Comparison of ENCODE assay signal across 22 cellular contexts in the genomic region with DNA sequence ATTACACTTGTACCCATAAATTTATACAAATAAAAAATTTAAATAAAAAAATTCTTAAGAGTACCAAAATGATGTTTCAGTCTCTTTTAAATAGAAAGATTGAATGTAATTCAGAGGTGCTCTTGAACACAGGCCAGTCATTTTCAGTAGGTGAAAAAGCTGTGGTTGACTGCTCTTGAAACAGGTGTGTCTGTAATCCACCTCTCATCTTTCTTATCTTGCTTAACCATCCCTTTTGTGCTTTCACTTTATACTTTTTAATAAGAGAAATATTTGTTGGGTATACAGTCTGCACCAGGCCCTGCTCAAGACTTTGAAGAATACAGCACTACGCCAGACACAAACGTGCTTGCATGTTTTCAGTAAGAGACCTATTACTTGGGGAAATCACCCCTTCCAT. TPM values are rescaled to one million over a fixed set of nuclear protein-coding genes. Genes with fewer than 3 reads are reported as not detected.
A peak's percentile ranks its signal among the peaks of the same experiment; 100 is the strongest.
DNase-seq lines count a peak whose midpoint lies in the region; ATAC-seq lines count a peak whose summit lies in the region.
"Had no signal": no experiment of that assay in that cellular context is flagged by ENCODE, and none has a peak within 500 bp of the region (broad histone marks: within the 10 kb centered on the region; RNA-seq: fewer than 3 reads in every experiment).

No MANE protein-coding gene starts in this region.

- H3K9me3 Mint-ChIP-seq in T-cell: no peaks in the 10 kb centered on the region
- no peaks in the 10 kb centered on the region for H3K9me3 Mint-ChIP-seq in naive thymus-derived CD8-positive, alpha-beta T cell
- H3K9me3 Mint-ChIP-seq: dendritic cell treated with granulocyte-macrophage colony-stimulating factor and Interleukin-4, amounts not matched to agents 40 ng/mL and 50 ng/mL, for 4 days had no signal

- no peaks in the 10 kb centered on the region for H3K79me1 ChIP-seq in neuronal stem cell (ENCODE audit: low read depth, low read length)

- no peak overlapping the region for H3K9ac ChIP-seq in neuronal stem cell (ENCODE audit: low read depth, low read length, poor library complexity)
- H3K9ac ChIP-seq: BLaER1 had no signal

- no peak overlapping the region for H3K23ac ChIP-seq in neuronal stem cell (ENCODE audit: low read depth, low read length, poor library complexity)

- no CpG with 5 or more reads among the region's 2 CpGs for WGBS in neuronal stem cell (ENCODE audit: extremely low coverage in 2 of 2, insufficient read length in 2 of 2, insufficient replicate concordance in 1 of 2), 2 donors

- H2AK5ac ChIP-seq in neuronal stem cell (ENCODE audit: low read depth, low read length): no peak overlapping the region

- POLR2A ChIA-PET in T-cell (lab: Charles Lee): interaction anchor here in 1 of 2 donors (0.8 to 1.0 kb wide), 2 partner anchors 9 to 120 kb away, joined by 3 to 6 read pairs; no protein-coding TSS in a partner anchor
- POLR2A ChIA-PET in naive thymus-derived CD8-positive, alpha-beta T cell (lab: Charles Lee): no interaction called here

- H2BK12ac ChIP-seq in neuronal stem cell (ENCODE audit: low read length): no peak overlapping the region

- peaks cover 34 to 45% (median 36%) of the 10 kb centered on the region in 3 donors for H3K4me1 Mint-ChIP-seq in T-cell
- H3K4me1 Mint-ChIP-seq in naive thymus-derived CD8-positive, alpha-beta T cell: peaks cover 16 to 47% (median 39%) of the 10 kb centered on the region in 4 donors

- H4K8ac ChIP-seq in neuronal stem cell (ENCODE audit: low read depth, low read length): no peak overlapping the region

- no peak overlapping the region for H4K91ac ChIP-seq in neuronal stem cell (ENCODE audit: low read depth, low read length, poor library complexity)

- no peak overlapping the region for H3K14ac ChIP-seq in neuronal stem cell (ENCODE audit: low read length)

- H2BK5ac ChIP-seq in neuronal stem cell (ENCODE audit: low read length): no peak overlapping the region

- no peaks in the 10 kb centered on the region for H3K27me3 Mint-ChIP-seq in T-cell
- no peaks in the 10 kb centered on the region for H3K27me3 Mint-ChIP-seq in naive thymus-derived CD8-positive, alpha-beta T cell
- H3K27me3 Mint-ChIP-seq: activated CD4-positive, alpha-beta T cell treated with anti-CD3 and anti-CD28 coated beads for 36 hours; dendritic cell treated with granulocyte-macrophage colony-stimulating factor and Interleukin-4, amounts not matched to agents 40 ng/mL and 50 ng/mL, for 4 days had no signal

- peak overlapping the region in 2 of 3 donors; percentile 37 to 42 for H3K4me3 Mint-ChIP-seq in T-cell
- peak overlapping the region; percentile 28 to 80 (median 64) for H3K4me3 Mint-ChIP-seq in naive thymus-derived CD8-positive, alpha-beta T cell
- H3K4me3 Mint-ChIP-seq: activated CD4-positive, alpha-beta T cell treated with anti-CD3 and anti-CD28 coated beads for 36 hours; dendritic cell treated with granulocyte-macrophage colony-stimulating factor and Interleukin-4, amounts not matched to agents 40 ng/mL and 50 ng/mL, for 4 days had no signal

- no peak overlapping the region for H2AFZ ChIP-seq in neuronal stem cell (ENCODE audit: low read length)

- H3K4ac ChIP-seq in neuronal stem cell (ENCODE audit: low read length): no peak overlapping the region

- H3K4me1 ChIP-seq in neuronal stem cell (ENCODE audit: control insufficient read depth in 2 of 2, insufficient read depth in 1 of 2, low read depth in 1 of 2, low read length in 2 of 2): peaks cover 1 to 5% of the 10 kb centered on the region in 2 donors

- H3K36me3 ChIP-seq in neuronal stem cell (replicated peaks in 1 of 2; ENCODE audit: control insufficient read depth in 2 of 2, insufficient read depth in 2 of 2, low read length in 2 of 2): no peaks in the 10 kb centered on the region
- H3K36me3 ChIP-seq: BLaER1, HAP-1, transverse colon had no signal

- H3K18ac ChIP-seq in neuronal stem cell (ENCODE audit: low read length): no peak overlapping the region

- H3K4me2 ChIP-seq in neuronal stem cell (ENCODE audit: insufficient read depth, low read length, poor library complexity, severe bottlenecking): no peak overlapping the region
- H3K4me2 ChIP-seq: BLaER1 had no signal

- H2BK15ac ChIP-seq in neuronal stem cell (ENCODE audit: low read length): no peak overlapping the region

- H3K27me3 ChIP-seq in neuronal stem cell (ENCODE audit: control insufficient read depth in 3 of 3, insufficient read depth in 3 of 3, low read depth in 1 of 3, low read length in 3 of 3): no peaks in the 10 kb centered on the region
- H3K27me3 ChIP-seq: BLaER1, foreskin keratinocyte, SJSA1, transverse colon had no signal

- H3K4me3 ChIP-seq in neuronal stem cell (ENCODE audit: low read length in 2 of 2): no peak overlapping the region
- H3K4me3 ChIP-seq: BLaER1, HAP-1, psoas muscle, SJSA1, transverse colon had no signal

- peak overlapping the region; percentile 82 to 86 for H3K27ac Mint-ChIP-seq in T-cell
- peak overlapping the region; percentile 63 to 97 (median 92) for H3K27ac Mint-ChIP-seq in naive thymus-derived CD8-positive, alpha-beta T cell
- H3K27ac Mint-ChIP-seq: activated CD4-positive, alpha-beta T cell treated with anti-CD3 and anti-CD28 coated beads for 36 hours; dendritic cell treated with granulocyte-macrophage colony-stimulating factor and Interleukin-4, amounts not matched to agents 40 ng/mL and 50 ng/mL, for 4 days had no signal

- CTCF ChIA-PET in T-cell (lab: Charles Lee): interaction anchor here in 1 of 2 donors (0.6 to 1.7 kb wide), 3 partner anchors 16 to 98 kb away, joined by 3 to 7 read pairs (median 5); no protein-coding TSS in a partner anchor

- H2BK120ac ChIP-seq in neuronal stem cell (ENCODE audit: low read depth, low read length): no peak overlapping the region

- H3K9me3 ChIP-seq in neuronal stem cell (replicated peaks in 1 of 2; ENCODE audit: control insufficient read depth in 2 of 2, insufficient read depth in 1 of 2, low read depth in 1 of 2, low read length in 2 of 2): no peaks in the 10 kb centered on the region
- H3K9me3 ChIP-seq: BLaER1, HAP-1, psoas muscle, SJSA1, transverse colon had no signal

- H3K36me3 Mint-ChIP-seq in T-cell: no peaks in the 10 kb centered on the region
- peaks cover 0 to 3% (median 0%) of the 10 kb centered on the region in 3 donors for H3K36me3 Mint-ChIP-seq in naive thymus-derived CD8-positive, alpha-beta T cell

- H3K27ac ChIP-seq in neuronal stem cell (replicated peaks; ENCODE audit: low read length): no peak overlapping the region
- H3K27ac ChIP-seq: BLaER1, epithelial cell of prostate, foreskin keratinocyte, HL-60, psoas muscle, SJSA1, transverse colon had no signal

- peak; percentile 3 for ATAC-seq in GM18861 (IDR thresholded peaks at IDR 0.05; ENCODE audit: unreplicated experiment)
- peak in 1 of 4 experiments; percentile 3 for ATAC-seq in T-cell (replicated peaks in 1 of 4)
- ATAC-seq in naive thymus-derived CD8-positive, alpha-beta T cell: no peak
- ATAC-seq: activated CD4-positive, alpha-beta T cell treated with anti-CD3 and anti-CD28 coated beads for 36 hours; foreskin keratinocyte; psoas muscle had no signal

- DNase-seq in NCI-H2107 treated with DMSO at 0.1 percent for 48 hours (lab: John Stamatoyannopoulos, UW; ENCODE audit: unreplicated experiment) (peak; percentile 24), NCI-H2107 (lab: John Stamatoyannopoulos, UW) (no peak), T-cell (peak in 1 of 34 experiments; percentile 33), mesenteric fat pad (ENCODE audit: low spot score) (no peak), hepatic stellate cell (ENCODE audit: low spot score) (no peak), neuronal stem cell (ENCODE audit: low spot score) (no peak)
- peak in 1 of 10 donors; percentile 2 for DNase-seq in naive thymus-derived CD8-positive, alpha-beta T cell
- DNase-seq: activated CD8-positive, alpha-beta memory T cell treated with anti-CD3 and anti-CD28 coated beads, Interleukin-2, amount 50 U/mL, for 4 hours; DMS153; foreskin keratinocyte; NCI-H187 treated with DMSO at 0.1 percent for 48 hours; psoas muscle; small intestine; transverse colon had no signal

RNA-seq across cellular contexts. Expression of gene RTN4, which starts 3.8 kb away (rescaled TPM):
- 10 to 100 TPM; 66.3 to 77.1 (median 75.4) TPM for total RNA-seq in T-cell
- 10 to 100 TPM; 68.3 to 69.3 TPM for total RNA-seq in naive thymus-derived CD8-positive, alpha-beta T cell
- 10 to 100 TPM; 68.0 to 77.1 (median 74.2) TPM for polyA plus RNA-seq in naive thymus-derived CD8-positive, alpha-beta T cell
- total RNA-seq in mesenteric fat pad: 681 TPM
- 173 TPM for polyA plus RNA-seq in neuronal stem cell (2013, experiment 1 of 2)
- 179 TPM for polyA plus RNA-seq in neuronal stem cell (2013, experiment 2 of 2)
